1 cellular context compared by ENCODE assay signal in the genomic region with DNA sequence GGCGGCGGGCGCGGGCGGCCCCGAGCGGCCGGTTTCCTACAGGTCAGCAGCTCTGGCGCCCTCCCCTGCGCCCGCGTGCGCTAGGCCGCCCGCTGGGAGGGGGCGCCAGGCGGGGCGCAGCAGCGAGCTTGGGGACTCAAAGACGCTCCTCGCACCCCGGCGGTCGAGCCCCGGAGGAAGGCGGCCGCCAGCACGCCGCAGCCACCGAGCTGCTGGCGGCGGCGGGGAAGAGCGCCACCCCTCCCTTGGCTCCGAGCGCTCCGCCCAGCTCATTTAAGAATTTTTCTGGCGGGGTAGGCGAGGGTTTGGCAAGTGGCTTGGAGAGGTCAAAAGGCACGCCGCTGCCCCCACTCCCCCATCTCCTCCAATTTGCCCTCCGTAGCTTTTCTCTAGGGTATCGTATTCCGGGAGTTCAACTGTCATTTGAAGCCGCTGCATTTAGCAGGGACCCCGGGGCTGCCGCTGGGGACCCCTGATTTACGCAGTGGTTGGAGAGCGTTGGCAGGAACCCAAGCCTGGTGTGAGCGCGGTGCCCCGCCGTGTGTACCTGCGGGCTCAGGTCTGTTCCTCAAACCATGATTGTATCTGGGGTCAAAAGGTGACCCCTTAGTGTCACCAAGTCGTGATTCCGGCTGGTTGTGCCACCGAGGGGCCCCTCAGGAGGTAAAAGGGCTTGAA.
TF ChIP-seq lines count a peak whose summit lies in the region.

No MANE protein-coding gene starts in this region.

TF ChIP-seq in HepG2, 621 proteins besides CTCF, POLR2A, EP300 and RAD21 (continued from another document and continues in another):
- 0 out of 2 replicates have a peak, but pooled peaks have one; percentile 27 for TF ChIP-seq ZNF790 (CRISPR knock-in tag; IDR thresholded peaks at IDR 0.05; ENCODE audit: borderline replicate concordance)
- TF ChIP-seq ZNF549 (CRISPR knock-in tag; IDR thresholded peaks at IDR 0.05), result peak; percentile 88; the same call in 1 of the 2 replicates
- peak; percentile 50 for TF ChIP-seq ZNF629 (CRISPR knock-in tag; conservative IDR thresholded peaks at IDR 0.05)
- peak; percentile 76; the same call in 1 of the 2 replicates for TF ChIP-seq ZBTB34 (CRISPR knock-in tag; IDR thresholded peaks at IDR 0.05)
- TF ChIP-seq ZBTB7A (CRISPR knock-in tag; IDR thresholded peaks at IDR 0.05), result peak; percentile 55; the same call in 1 of the 2 replicates
- peak; percentile 64; the same call in 1 of the 2 replicates for TF ChIP-seq FOXC1 (CRISPR knock-in tag; IDR thresholded peaks at IDR 0.05; ENCODE audit: borderline replicate concordance)
- no peak for TF ChIP-seq ISL2 (CRISPR knock-in tag; IDR thresholded peaks at IDR 0.05)
- TF ChIP-seq ZNF230 (CRISPR knock-in tag; IDR thresholded peaks at IDR 0.05), result no peak
- 0 out of 2 replicates have a peak, but pooled peaks have one; percentile 2 for TF ChIP-seq FOSL2 (CRISPR knock-in tag; IDR thresholded peaks at IDR 0.05)
- peak; percentile 79; the same call in 1 of the 2 replicates for TF ChIP-seq ZNF766 (CRISPR knock-in tag; IDR thresholded peaks at IDR 0.05; ENCODE audit: borderline replicate concordance)
- TF ChIP-seq ARID5B (CRISPR knock-in tag; IDR thresholded peaks at IDR 0.05), result no peak; the same call in 1 of the 2 replicates
- TF ChIP-seq ZNF580 (CRISPR knock-in tag; IDR thresholded peaks at IDR 0.05; ENCODE audit: borderline replicate concordance, low read depth), result peak; percentile 58; the same call in 1 of the 2 replicates
- no peak for TF ChIP-seq ZNF589 (CRISPR knock-in tag; conservative IDR thresholded peaks at IDR 0.05)
- peak; percentile 57; the same call in 1 of the 2 replicates for TF ChIP-seq KLF15 (CRISPR knock-in tag; IDR thresholded peaks at IDR 0.05; ENCODE audit: borderline replicate concordance)
- no peak; the same call in 1 of the 2 replicates for TF ChIP-seq MED13 (CRISPR knock-in tag; IDR thresholded peaks at IDR 0.05)
- TF ChIP-seq BHLHE40 (IDR thresholded peaks at IDR 0.05; ENCODE audit: low read length), result peak; percentile 19; the same call in 1 of the 2 replicates
- peak; percentile 81; the same call in 1 of the 2 replicates for TF ChIP-seq KDM5B (CRISPR knock-in tag; IDR thresholded peaks at IDR 0.05; ENCODE audit: borderline replicate concordance)
- no peak; the same call in 1 of the 2 replicates for TF ChIP-seq ZNF34 (CRISPR knock-in tag; IDR thresholded peaks at IDR 0.05; ENCODE audit: borderline replicate concordance)
- TF ChIP-seq ZBTB7B (CRISPR knock-in tag; IDR thresholded peaks at IDR 0.05), result peak; percentile 60
- peak; percentile 50 for TF ChIP-seq PHF5A (CRISPR knock-in tag; IDR thresholded peaks at IDR 0.05; ENCODE audit: low read depth, unreplicated experiment)
- TF ChIP-seq RNF2 (conservative IDR thresholded peaks at IDR 0.05; ENCODE audit: low read depth), result peak; percentile 78
- TF ChIP-seq ZNF367 (CRISPR knock-in tag; IDR thresholded peaks at IDR 0.05; ENCODE audit: borderline replicate concordance), result 0 out of 2 replicates have a peak, but pooled peaks have one; percentile 70
- peak; percentile 5; the same call in 1 of the 2 replicates for TF ChIP-seq MEIS2 (CRISPR knock-in tag; IDR thresholded peaks at IDR 0.05)
- TF ChIP-seq SOX13 (IDR thresholded peaks at IDR 0.05), result no peak
- no peak; a peak in 1 of 4 replicates for TF ChIP-seq SOX13 (CRISPR knock-in tag; conservative IDR thresholded peaks at IDR 0.05 in 1 of 2, IDR thresholded peaks at IDR 0.05 in 1 of 2)
- TF ChIP-seq KLF6 (CRISPR knock-in tag; IDR thresholded peaks at IDR 0.05), result 0 out of 2 replicates have a peak, but pooled peaks have one; percentile 40
- 0 out of 2 replicates have a peak, but pooled peaks have one; percentile 11 for TF ChIP-seq CREBL2 (CRISPR knock-in tag; IDR thresholded peaks at IDR 0.05; ENCODE audit: borderline replicate concordance)
- peak; percentile 68; the same call in 1 of the 2 replicates for TF ChIP-seq ZNF331 (CRISPR knock-in tag; IDR thresholded peaks at IDR 0.05)
- TF ChIP-seq ZFP36L2 (CRISPR knock-in tag; IDR thresholded peaks at IDR 0.05), result no peak
- peak; percentile 58 for TF ChIP-seq IKZF4 (CRISPR knock-in tag; IDR thresholded peaks at IDR 0.05; ENCODE audit: borderline replicate concordance, low read depth, not compliant biosample characterization)
- TF ChIP-seq, protein P1, sequence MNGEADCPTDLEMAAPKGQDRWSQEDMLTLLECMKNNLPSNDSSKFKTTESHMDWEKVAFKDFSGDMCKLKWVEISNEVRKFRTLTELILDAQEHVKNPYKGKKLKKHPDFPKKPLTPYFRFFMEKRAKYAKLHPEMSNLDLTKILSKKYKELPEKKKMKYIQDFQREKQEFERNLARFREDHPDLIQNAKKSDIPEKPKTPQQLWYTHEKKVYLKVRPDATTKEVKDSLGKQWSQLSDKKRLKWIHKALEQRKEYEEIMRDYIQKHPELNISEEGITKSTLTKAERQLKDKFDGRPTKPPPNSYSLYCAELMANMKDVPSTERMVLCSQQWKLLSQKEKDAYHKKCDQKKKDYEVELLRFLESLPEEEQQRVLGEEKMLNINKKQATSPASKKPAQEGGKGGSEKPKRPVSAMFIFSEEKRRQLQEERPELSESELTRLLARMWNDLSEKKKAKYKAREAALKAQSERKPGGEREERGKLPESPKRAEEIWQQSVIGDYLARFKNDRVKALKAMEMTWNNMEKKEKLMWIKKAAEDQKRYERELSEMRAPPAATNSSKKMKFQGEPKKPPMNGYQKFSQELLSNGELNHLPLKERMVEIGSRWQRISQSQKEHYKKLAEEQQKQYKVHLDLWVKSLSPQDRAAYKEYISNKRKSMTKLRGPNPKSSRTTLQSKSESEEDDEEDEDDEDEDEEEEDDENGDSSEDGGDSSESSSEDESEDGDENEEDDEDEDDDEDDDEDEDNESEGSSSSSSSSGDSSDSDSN (CRISPR knock-in tag; IDR thresholded peaks at IDR 0.05), result peak; percentile 83
- no peak for TF ChIP-seq U2AF1 (optimal IDR thresholded peaks at IDR 0.05; ENCODE audit: low read depth, low read length)
- TF ChIP-seq, protein P2, sequence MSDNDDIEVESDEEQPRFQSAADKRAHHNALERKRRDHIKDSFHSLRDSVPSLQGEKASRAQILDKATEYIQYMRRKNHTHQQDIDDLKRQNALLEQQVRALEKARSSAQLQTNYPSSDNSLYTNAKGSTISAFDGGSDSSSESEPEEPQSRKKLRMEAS (IDR thresholded peaks at IDR 0.05), result peak; percentile 91
- 0 out of 2 replicates have a peak, but pooled peaks have one; percentile 40 for TF ChIP-seq IRF2 (CRISPR knock-in tag; IDR thresholded peaks at IDR 0.05)
- peak; percentile 59; the same call in 1 of the 2 replicates for TF ChIP-seq ZNF274 (CRISPR knock-in tag; IDR thresholded peaks at IDR 0.05)
- TF ChIP-seq RELA (CRISPR knock-in tag; IDR thresholded peaks at IDR 0.05), result no peak
- peak; percentile 46; the same call in 1 of the 2 replicates for TF ChIP-seq ZNF724P (CRISPR knock-in tag; IDR thresholded peaks at IDR 0.05; ENCODE audit: borderline replicate concordance)
- 0 out of 2 replicates have a peak, but pooled peaks have one; percentile 73 for TF ChIP-seq ELK4 (CRISPR knock-in tag; IDR thresholded peaks at IDR 0.05; ENCODE audit: borderline replicate concordance)
- peak; percentile 27; the same call in 1 of the 2 replicates for TF ChIP-seq ZBED4 (CRISPR knock-in tag; IDR thresholded peaks at IDR 0.05; ENCODE audit: borderline replicate concordance)
- TF ChIP-seq, protein P3, sequence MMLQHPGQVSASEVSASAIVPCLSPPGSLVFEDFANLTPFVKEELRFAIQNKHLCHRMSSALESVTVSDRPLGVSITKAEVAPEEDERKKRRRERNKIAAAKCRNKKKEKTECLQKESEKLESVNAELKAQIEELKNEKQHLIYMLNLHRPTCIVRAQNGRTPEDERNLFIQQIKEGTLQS (CRISPR knock-in tag; IDR thresholded peaks at IDR 0.05), result 0 out of 2 replicates have a peak, but pooled peaks have one; percentile 41
- no peak for TF ChIP-seq SMYD3 (CRISPR knock-in tag; IDR thresholded peaks at IDR 0.05)
- TF ChIP-seq LCORL (IDR thresholded peaks at IDR 0.05), result no peak
- peak; percentile 75 for TF ChIP-seq LCORL (CRISPR knock-in tag; IDR thresholded peaks at IDR 0.05)
- 0 out of 2 replicates have a peak, but pooled peaks have one; percentile 21 for TF ChIP-seq MEIS1 (CRISPR knock-in tag; IDR thresholded peaks at IDR 0.05; ENCODE audit: borderline replicate concordance)
- no peak for TF ChIP-seq ZNF329 (CRISPR knock-in tag; IDR thresholded peaks at IDR 0.05; ENCODE audit: low read depth)
